34 cellular contexts compared by ENCODE assay signal in the genomic region with DNA sequence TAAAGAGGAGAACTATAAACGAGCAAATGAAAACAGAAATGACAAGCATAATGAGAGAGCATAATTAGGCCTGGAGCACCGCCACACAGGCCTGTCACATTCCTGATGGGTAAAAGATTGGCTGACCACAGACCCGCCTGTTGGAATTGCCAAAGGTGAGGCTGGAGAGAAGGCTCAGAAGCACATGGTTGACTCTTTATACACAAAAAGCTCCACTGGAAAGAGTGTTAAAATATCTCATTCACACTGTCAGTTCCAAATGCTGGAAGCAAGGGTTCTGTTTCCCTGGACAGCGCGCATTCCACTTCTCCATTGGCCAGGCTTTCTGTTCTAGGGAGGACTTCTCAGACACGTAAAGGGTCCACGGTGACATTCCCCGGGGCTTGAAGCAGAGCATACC. TPM values are rescaled to one million over a fixed set of nuclear protein-coding genes. Genes with fewer than 3 reads are reported as not detected.
DNase-seq lines count a peak whose midpoint lies in the region; ATAC-seq, FAIRE-seq and TF ChIP-seq lines count a peak whose summit lies in the region.
"Had no signal": no experiment of that assay in that cellular context is flagged by ENCODE, and none has a peak within 500 bp of the region (broad histone marks: within the 10 kb centered on the region; RNA-seq: fewer than 3 reads in every experiment).

No MANE protein-coding gene starts in this region.

- TF ChIP-seq CTCF in uterus (IDR thresholded peaks at IDR 0.05), result no peak

- H3K4me1 Mint-ChIP-seq in activated naive CD4-positive, alpha-beta T cell treated with anti-CD3 and anti-CD28 coated beads, Interleukin-2, amount 10 ng/mL, durations not matched to agents 7 days and 5 days, result no peaks in the 10 kb centered on the region
- H3K4me1 Mint-ChIP-seq: activated CD4-positive, alpha-beta T cell treated with anti-CD3 and anti-CD28 coated beads, Interleukin-2, amount 10 ng/mL, durations not matched to agents 24 days and 14 days; activated naive CD8-positive, alpha-beta T cell treated with anti-CD3 and anti-CD28 coated beads, Interleukin-2, amount 10 ng/mL, durations not matched to agents 7 days and 5 days; central memory CD8-positive, alpha-beta T cell; T-cell had no signal

- H3K4me3 ChIP-seq in uterus, result no peak overlapping the region
- H3K4me3 ChIP-seq: ascending aorta, lower lobe of right lung, mucosa of descending colon, smooth muscle cell, thoracic aorta had no signal

- intact Hi-C loops in Right ventricle myocardium superior (cut with DNase I), result no loop called here
- intact Hi-C loops in Right ventricle myocardium inferior (cut with DNase I), result no loop called here
- intact Hi-C loops in uterus (cut with DNase I; ENCODE audit: low total_unique reads), result no loop called here

- no peak for TF ChIP-seq POLR2A in uterus (IDR thresholded peaks at IDR 0.05)

- H3K27ac ChIP-seq in uterus, result peak overlapping the region; percentile 39 to 41
- H3K27ac ChIP-seq: ascending aorta, lower lobe of right lung, thoracic aorta had no signal

- ATAC-seq in Right ventricle myocardium superior (ENCODE audit: poor library complexity) (peak; percentile 22), Right ventricle myocardium inferior (no peak)
- ATAC-seq: mucosa of descending colon; natural killer cell treated with Interleukin-12 subunit alpha and Interleukin-12 subunit beta and Interleukin-15 and Interleukin-18, amount 100 ng/mL, for 72 hours; stimulated activated naive CD8-positive, alpha-beta T cell treated with anti-CD3 and anti-CD28 coated beads, Interleukin-15, Interleukin-2, amounts not matched to agents 100 U/mL and 50 U/mL, for 24 hours; T-cell; WTC11 had no signal

- H3K4me3 Mint-ChIP-seq in activated naive CD4-positive, alpha-beta T cell treated with anti-CD3 and anti-CD28 coated beads, Interleukin-2, amount 10 ng/mL, durations not matched to agents 7 days and 5 days, result no peak overlapping the region
- H3K4me3 Mint-ChIP-seq: activated CD4-positive, alpha-beta T cell treated with anti-CD3 and anti-CD28 coated beads, Interleukin-2, amount 10 ng/mL, durations not matched to agents 24 days and 14 days; activated naive CD8-positive, alpha-beta T cell treated with anti-CD3 and anti-CD28 coated beads, Interleukin-2, amount 10 ng/mL, durations not matched to agents 7 days and 5 days; central memory CD8-positive, alpha-beta T cell; dendritic cell treated with granulocyte-macrophage colony-stimulating factor and Interleukin-4, amounts not matched to agents 40 ng/mL and 50 ng/mL, for 4 days; endodermal cell; natural killer cell treated with Interleukin-12 subunit alpha and Interleukin-12 subunit beta and Interleukin-15 and Interleukin-18, amount 100 ng/mL, for 72 hours; T-cell; WTC11 had no signal

- H3K36me3 ChIP-seq in uterus, result no peaks in the 10 kb centered on the region
- H3K36me3 ChIP-seq: ascending aorta, lower lobe of right lung, thoracic aorta had no signal

- no peaks in the 10 kb centered on the region for H3K27me3 ChIP-seq in uterus
- H3K27me3 ChIP-seq: ascending aorta had no signal

- H3K4me1 ChIP-seq in uterus, result no peaks in the 10 kb centered on the region

- CTCF ChIA-PET in activated naive CD4-positive, alpha-beta T cell treated with anti-CD3 and anti-CD28 coated beads, Interleukin-2, amount 10 ng/mL, durations not matched to agents 7 days and 5 days (lab: Charles Lee), result interaction anchor here (2.8 kb wide), 1 partner anchor 40 kb away, joined by 8 read pairs; no protein-coding TSS in a partner anchor

- DNase-seq in Right ventricle myocardium superior, result no peak
- DNase-seq in Right ventricle myocardium inferior (ENCODE audit: missing footprints), result no peak
- peak; percentile 54 for DNase-seq in SW480 (ENCODE audit: low spot score)
- DNase-seq in medulla oblongata (ENCODE audit: extremely low spot score), result peak; percentile 69
- DNase-seq in uterus, result no peak
- no peak for DNase-seq in activated naive CD4-positive, alpha-beta T cell treated with anti-CD3 and anti-CD28 coated beads, Interleukin-2, amount 10 ng/mL, durations not matched to agents 7 days and 5 days
- no peak for DNase-seq in urothelium cell line (ENCODE audit: low spot score)
- DNase-seq in NOMO-1 treated with DMSO at 0.1 percent for 48 hours (lab: John Stamatoyannopoulos, UW; ENCODE audit: unreplicated experiment), result no peak
- DNase-seq: ACHN; activated CD4-positive, alpha-beta T cell treated with anti-CD3 and anti-CD28 coated beads, Interleukin-2, amount 10 ng/mL, durations not matched to agents 24 days and 14 days; activated effector memory CD4-positive, alpha-beta T cell treated with anti-CD3 and anti-CD28 coated beads, Interleukin-2, amount 50 U/mL, for 16 hours; activated naive CD8-positive, alpha-beta T cell treated with anti-CD3 and anti-CD28 coated beads, Interleukin-2, amount 10 ng/mL, durations not matched to agents 7 days and 5 days; activated T-cell treated with anti-CD3 and anti-CD28 coated beads, Interleukin-2, amount 50 U/mL, for 1 hour; DMS153; endodermal cell; GDM1; islet precursor cell; KG1; lower lobe of right lung; mucosa of descending colon; NCI-H1436; NCI-H2107; NCI-H345; RPMI8226; stimulated activated naive CD8-positive, alpha-beta T cell treated with anti-CD3 and anti-CD28 coated beads, Interleukin-15, Interleukin-2, amounts not matched to agents 100 U/mL and 50 U/mL, for 24 hours; T-cell had no signal

- no peaks in the 10 kb centered on the region for H3K9me3 Mint-ChIP-seq in activated naive CD4-positive, alpha-beta T cell treated with anti-CD3 and anti-CD28 coated beads, Interleukin-2, amount 10 ng/mL, durations not matched to agents 7 days and 5 days
- H3K9me3 Mint-ChIP-seq: activated CD4-positive, alpha-beta T cell treated with anti-CD3 and anti-CD28 coated beads, Interleukin-2, amount 10 ng/mL, durations not matched to agents 24 days and 14 days; activated naive CD8-positive, alpha-beta T cell treated with anti-CD3 and anti-CD28 coated beads, Interleukin-2, amount 10 ng/mL, durations not matched to agents 7 days and 5 days; central memory CD8-positive, alpha-beta T cell; dendritic cell treated with granulocyte-macrophage colony-stimulating factor and Interleukin-4, amounts not matched to agents 40 ng/mL and 50 ng/mL, for 4 days; endodermal cell; natural killer cell treated with Interleukin-12 subunit alpha and Interleukin-12 subunit beta and Interleukin-15 and Interleukin-18, amount 100 ng/mL, for 72 hours; T-cell; WTC11 had no signal

- no peaks in the 10 kb centered on the region for H3K9me3 ChIP-seq in uterus
- H3K9me3 ChIP-seq: ascending aorta, lower lobe of right lung, mucosa of descending colon, thoracic aorta had no signal

- FAIRE-seq in urothelium cell line (lab: Jason Lieb, UNC), result no peak
- FAIRE-seq: H54 had no signal

- H3K27ac Mint-ChIP-seq in activated naive CD4-positive, alpha-beta T cell treated with anti-CD3 and anti-CD28 coated beads, Interleukin-2, amount 10 ng/mL, durations not matched to agents 7 days and 5 days, result no peak overlapping the region
- H3K27ac Mint-ChIP-seq: activated CD4-positive, alpha-beta T cell treated with anti-CD3 and anti-CD28 coated beads, Interleukin-2, amount 10 ng/mL, durations not matched to agents 24 days and 14 days; activated naive CD8-positive, alpha-beta T cell treated with anti-CD3 and anti-CD28 coated beads, Interleukin-2, amount 10 ng/mL, durations not matched to agents 7 days and 5 days; dendritic cell treated with granulocyte-macrophage colony-stimulating factor and Interleukin-4, amounts not matched to agents 40 ng/mL and 50 ng/mL, for 4 days; endodermal cell; natural killer cell treated with Interleukin-12 subunit alpha and Interleukin-12 subunit beta and Interleukin-15 and Interleukin-18, amount 100 ng/mL, for 72 hours; T-cell; WTC11 had no signal

- H3K27me3 Mint-ChIP-seq in activated naive CD4-positive, alpha-beta T cell treated with anti-CD3 and anti-CD28 coated beads, Interleukin-2, amount 10 ng/mL, durations not matched to agents 7 days and 5 days, result peaks cover 36% of the 10 kb centered on the region

- no peaks in the 10 kb centered on the region for H3K36me3 Mint-ChIP-seq in activated naive CD4-positive, alpha-beta T cell treated with anti-CD3 and anti-CD28 coated beads, Interleukin-2, amount 10 ng/mL, durations not matched to agents 7 days and 5 days
- H3K36me3 Mint-ChIP-seq: activated naive CD8-positive, alpha-beta T cell treated with anti-CD3 and anti-CD28 coated beads, Interleukin-2, amount 10 ng/mL, durations not matched to agents 7 days and 5 days; natural killer cell treated with Interleukin-12 subunit alpha and Interleukin-12 subunit beta and Interleukin-15 and Interleukin-18, amount 100 ng/mL, for 72 hours; T-cell; WTC11 had no signal

RNA-seq across cellular contexts. Expression of gene LGALSL, which starts 5.9 kb away (rescaled TPM):
- total RNA-seq in Right ventricle myocardium superior (4.2 TPM), Right ventricle myocardium inferior (6.6 TPM), uterus (10 to 100 TPM in 2 of 4 donors, 1 to 10 TPM in 2; 6.8 to 30.0 (median 15.5) TPM)

Comparison
In these comparisons a context has a peak if more than half of its experiments do, and no peak if none do; other contexts are left out.
1. DNase-seq: peak in SW480 (single experiment) and medulla oblongata (single experiment); none in Right ventricle myocardium superior (single experiment), Right ventricle myocardium inferior (single experiment), uterus (0 of 2), activated naive CD4-positive, alpha-beta T cell treated with anti-CD3 and anti-CD28 coated beads, Interleukin-2, amount 10 ng/mL, durations not matched to agents 7 days and 5 days (single experiment), urothelium cell line (single experiment) and NOMO-1 treated with DMSO at 0.1 percent for 48 hours (single experiment).